8 cellular contexts compared by ENCODE assay signal in the genomic region with DNA sequence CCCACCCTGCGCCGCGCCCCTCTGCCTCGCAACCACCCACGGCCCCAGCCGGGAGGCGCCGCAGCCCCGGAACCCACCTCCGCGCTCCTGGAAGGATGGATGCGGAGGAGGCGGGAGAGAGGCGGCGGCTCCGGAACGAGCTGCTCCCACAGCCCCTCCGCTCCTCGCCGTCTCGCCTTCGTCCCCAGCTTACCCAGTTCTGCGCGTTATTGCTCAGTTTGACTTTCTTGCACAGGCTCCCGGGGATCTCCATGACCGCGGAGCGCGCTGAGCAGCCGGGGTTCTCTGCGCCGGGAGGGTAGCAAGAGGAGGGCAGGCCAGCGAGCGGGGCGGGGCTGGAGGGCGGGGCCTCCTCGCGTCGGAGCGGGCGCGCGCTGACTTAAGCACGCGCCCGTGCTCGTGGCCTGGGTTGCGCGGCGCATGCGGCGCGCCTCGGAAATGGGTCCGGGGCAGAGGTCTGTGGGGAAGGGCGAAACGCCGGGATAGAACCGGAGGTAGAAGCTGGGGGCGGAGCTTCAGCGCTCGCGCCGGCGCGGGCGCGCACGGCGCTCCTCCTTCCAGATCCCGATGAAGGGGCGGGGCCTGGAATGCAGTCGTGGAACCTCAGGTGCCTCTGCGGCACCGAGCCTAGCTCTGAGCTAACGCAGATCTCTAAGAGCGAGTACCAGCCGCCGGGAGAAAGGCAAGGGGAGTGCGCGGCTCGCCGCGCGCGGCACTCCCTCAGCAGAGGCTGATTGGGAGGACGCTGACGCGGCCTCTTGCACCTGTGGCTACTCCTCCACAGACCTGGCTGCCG. TPM values are rescaled to one million over a fixed set of nuclear protein-coding genes. Genes with fewer than 3 reads are reported as not detected.
DNase-seq lines count a peak whose midpoint lies in the region; ATAC-seq lines count a peak whose summit lies in the region.

A gene (minus strand): TSS at position 308 of the 796 bp plus-strand sequence. CDS start 55 bp downstream, at position 253.

- peak within 1 kb of the TSS; percentile 95 for H3K4me3 Mint-ChIP-seq in effector memory CD8-positive, alpha-beta T cell
- H3K4me3 Mint-ChIP-seq in memory B cell: peak within 1 kb of the TSS; percentile 98

- peaks cover 24 to 27% of the 10 kb centered on the region in 2 donors for H3K4me1 Mint-ChIP-seq in effector memory CD8-positive, alpha-beta T cell (ENCODE audit: low read depth in 2 of 2)
- peaks cover 34% of the 10 kb centered on the region for H3K4me1 Mint-ChIP-seq in memory B cell

- ATAC-seq in GM21390 (IDR thresholded peaks at IDR 0.05; ENCODE audit: unreplicated experiment) (peak; percentile 84), memory B cell (ENCODE audit: low read depth) (peak; percentile 82)
- ATAC-seq in effector memory CD8-positive, alpha-beta T cell (replicated peaks): peak; percentile 82

- in situ Hi-C loops in Caki2 (cut with HindIII; ENCODE audit: low pct_unique_long_range_greater_than_20kb, low sequenced_read_pairs): no loop called here

- no peaks in the 10 kb centered on the region for H3K27me3 Mint-ChIP-seq in effector memory CD8-positive, alpha-beta T cell
- H3K27me3 Mint-ChIP-seq in memory B cell: no peaks in the 10 kb centered on the region

- no peaks in the 10 kb centered on the region for H3K9me3 Mint-ChIP-seq in effector memory CD8-positive, alpha-beta T cell
- H3K9me3 Mint-ChIP-seq in memory B cell: no peaks in the 10 kb centered on the region

- H3K27ac Mint-ChIP-seq in effector memory CD8-positive, alpha-beta T cell: peak within 1 kb of the TSS; percentile 95 to 96
- peak within 1 kb of the TSS; percentile 70 for H3K27ac Mint-ChIP-seq in memory B cell

- H3K36me3 Mint-ChIP-seq in effector memory CD8-positive, alpha-beta T cell (ENCODE audit: insufficient read depth): peaks cover 16% of the 10 kb centered on the region
- H3K36me3 Mint-ChIP-seq in memory B cell: peaks cover 7% of the 10 kb centered on the region

- DNase-seq in Caki2 (ENCODE audit: low read depth) (peak; percentile 97), HUDEP-2 (lab: John Stamatoyannopoulos, UW; ENCODE audit: unreplicated experiment in 76 of 76) (peak; percentile 10 to 95 (median 88)), NOMO-1 treated with dmso at 0.1 percent for 144 hours (lab: John Stamatoyannopoulos, UW; ENCODE audit: unreplicated experiment) (peak; percentile 94), memory B cell (ENCODE audit: low spot score in 2 of 2) (peak; percentile 86 to 92)
- peak; percentile 77 to 87 (median 84) for DNase-seq in activated CD8-positive, alpha-beta memory T cell treated with anti-CD3 and anti-CD28 coated beads for 48 hours (ENCODE audit: low read depth in 2 of 3, low spot score in 2 of 3)
- DNase-seq in effector memory CD8-positive, alpha-beta T cell: peak; percentile 92 to 94 (median 92)
- DNase-seq in stimulated activated CD8-positive, alpha-beta memory T cell treated with anti-CD3 and anti-CD28 coated beads, Interleukin-12 subunit alpha, Interleukin-12 subunit beta, amount 100 ng/mL, for 1 hour (ENCODE audit: low read depth): peak; percentile 90

RNA-seq across cellular contexts. Expression of the gene that starts here (rescaled TPM):
- 10.7 and 22.1 TPM in 2 replicates for total RNA-seq in Caki2 (2014; rRNA removed; shearing (Covaris generic); ENCODE audit: low replicate concordance)

Comparison
In these comparisons a context has a peak if more than half of its experiments do, and no peak if none do; other contexts are left out.
1. Peak in every context shown above with its lines: DNase-seq and ATAC-seq.